Comparison of ENCODE assay signal across 9 cellular contexts in the genomic region with DNA sequence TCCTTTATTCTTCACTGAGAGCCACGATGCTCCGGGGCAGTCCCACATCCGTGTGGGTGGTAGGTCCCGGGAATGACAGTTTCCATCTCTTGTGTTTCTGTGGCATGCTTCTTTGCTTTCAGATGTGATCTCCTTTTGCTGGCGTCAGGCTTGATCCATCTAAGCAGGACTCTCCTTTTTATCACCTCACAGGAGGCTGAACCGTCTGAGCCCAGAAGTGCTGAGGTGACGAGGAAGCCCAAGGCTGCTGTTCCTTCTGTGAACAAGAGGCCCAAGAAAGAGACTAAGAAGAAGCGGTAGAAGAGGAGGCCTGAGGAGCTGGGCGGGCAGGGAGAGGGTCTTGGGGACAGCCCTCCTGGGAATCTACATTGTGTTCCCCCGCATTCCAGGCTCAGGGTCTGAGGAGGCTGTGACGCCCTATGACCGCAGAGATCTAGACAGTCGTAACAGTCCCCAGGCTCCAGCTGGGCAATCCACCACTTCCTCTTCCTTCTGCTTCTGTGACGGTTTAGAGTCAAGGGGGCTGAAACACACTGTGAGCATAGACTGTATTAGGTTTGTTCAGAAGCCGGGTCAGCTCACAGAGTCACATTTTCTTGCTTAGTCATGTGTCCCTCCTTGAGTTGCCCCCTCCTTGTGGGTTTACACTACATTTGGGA. TPM values are rescaled to one million over a fixed set of nuclear protein-coding genes. Genes with fewer than 3 reads are reported as not detected.
DNase-seq lines count a peak whose midpoint lies in the region; ATAC-seq and TF ChIP-seq lines count a peak whose summit lies in the region.
"Had no signal": no experiment of that assay in that cellular context is flagged by ENCODE, and none has a peak within 500 bp of the region (broad histone marks: within the 10 kb centered on the region; RNA-seq: fewer than 3 reads in every experiment).

No MANE protein-coding gene starts in this region.

- H3K27me3 Mint-ChIP-seq in MCF 10A (ENCODE audit: insufficient read depth, unreplicated experiment), result no peaks in the 10 kb centered on the region

- H3K9me3 Mint-ChIP-seq in MCF 10A (ENCODE audit: unreplicated experiment), result no peaks in the 10 kb centered on the region

- DNase-seq in ELF-1 (ENCODE audit: low read depth, low spot score), result peak; percentile 47
- peak; percentile 97 for DNase-seq in Kasumi-1 (lab: John Stamatoyannopoulos, UW)
- DNase-seq in MCF 10A (ENCODE audit: unreplicated experiment), result no peak
- no peak for DNase-seq in sigmoid colon
- DNase-seq in NCI-H2107 treated with DMSO at 0.1 percent for 48 hours (lab: John Stamatoyannopoulos, UW; ENCODE audit: unreplicated experiment), result no peak
- DNase-seq in SHP77 treated with DMSO at 0.1 percent for 48 hours (lab: John Stamatoyannopoulos, UW), result no peak
- no peak for DNase-seq in NCI-H1092 treated with DMSO at 0.1 percent for 48 hours (lab: John Stamatoyannopoulos, UW)

- no peak overlapping the region for H3K4me3 Mint-ChIP-seq in MCF 10A (ENCODE audit: unreplicated experiment)

- no peak for TF ChIP-seq POLR2A in sigmoid colon (IDR thresholded peaks at IDR 0.05)

- peaks cover 0 to 13% (median 0%) of the 10 kb centered on the region in 4 donors for H3K36me3 ChIP-seq in sigmoid colon

- H3K27me3 ChIP-seq in sigmoid colon, result no peaks in the 10 kb centered on the region

- H3K4me1 Mint-ChIP-seq in MCF 10A (ENCODE audit: insufficient read depth, unreplicated experiment), result peaks cover 8% of the 10 kb centered on the region

- peak overlapping the region; percentile 50 for H3K27ac Mint-ChIP-seq in MCF 10A (ENCODE audit: low read depth, unreplicated experiment)

- BruUV-seq in MCF 10A (replicated peaks; lab: Mats Ljungman, UMichigan), result no TSS peak

- TF ChIP-seq EP300 in sigmoid colon (IDR thresholded peaks at IDR 0.05), result no peak

- peak overlapping the region; percentile 77 to 92 (median 85) for H3K27ac ChIP-seq in sigmoid colon

- TF ChIP-seq CTCF in MCF 10A (IDR thresholded peaks at IDR 0.05; ENCODE audit: unreplicated experiment), result no peak
- TF ChIP-seq CTCF in sigmoid colon (IDR thresholded peaks at IDR 0.05), result no peak

- ATAC-seq in GM21515 (IDR thresholded peaks at IDR 0.05; ENCODE audit: unreplicated experiment), result peak; percentile 65

- H3K4me3 ChIP-seq in sigmoid colon, result no peak overlapping the region

- WGBS in sigmoid colon, 2 donors, result 58 to 81% methylated on average over 15 of the region's 15 CpGs

- intact Hi-C loops in MCF 10A (cut with micrococcal nuclease), result no loop called here
- intact Hi-C loops in sigmoid colon (cut with DNase I), result no loop called here

- H3K36me3 Mint-ChIP-seq in MCF 10A (ENCODE audit: insufficient read depth, unreplicated experiment), result peaks cover 23% of the 10 kb centered on the region

- POLR2A ChIA-PET in MCF 10A (lab: Yijun Ruan, JAX), result interaction anchor here (0.6 to 0.9 kb wide), 3 partner anchors 13 to 29 kb away, joined by 3 to 5 read pairs (median 3); partner anchors contain the start of gene SRC

- H3K4me1 ChIP-seq in sigmoid colon, result peaks cover 6 to 80% (median 63%) of the 10 kb centered on the region in 4 donors

- no peaks in the 10 kb centered on the region for H3K9me3 ChIP-seq in sigmoid colon

- CTCF ChIA-PET in MCF 10A (lab: Yijun Ruan, JAX), result no interaction called here

RNA-seq across cellular contexts. Expression of gene MANBAL, which starts 26.8 kb away (rescaled TPM):
- total RNA-seq in MCF 10A (2022) (46.0 and 56.5 TPM in 2 replicates), sigmoid colon (10 to 100 TPM; 30.4 to 68.5 (median 58.2) TPM)
- 10 to 100 TPM; 34.2 to 57.1 (median 42.0) TPM for polyA plus RNA-seq in sigmoid colon

RNA-seq across cellular contexts. Expression of gene SRC, which starts 29.7 kb away (rescaled TPM):
- total RNA-seq in MCF 10A (2022) (28.1 and 29.5 TPM in 2 replicates), sigmoid colon (10 to 100 TPM; 28.1 to 52.3 (median 40.0) TPM)
- 10 to 100 TPM; 64.3 to 91.8 (median 79.1) TPM for polyA plus RNA-seq in sigmoid colon

RNA-seq across cellular contexts. Expression of gene GHRH, which starts 54.6 kb away (rescaled TPM):
- total RNA-seq in MCF 10A (2022) (not detected in 2 replicates), sigmoid colon (not detected)
- not detected for polyA plus RNA-seq in sigmoid colon
- total RNA-seq: bronchial epithelial cell had no signal

Comparison
In these comparisons a context has a peak if more than half of its experiments do, and no peak if none do; other contexts are left out.
1. DNase-seq: peak in ELF-1 (single experiment) and Kasumi-1 (2 of 2); none in MCF 10A (single experiment), sigmoid colon (single experiment), NCI-H2107 treated with DMSO at 0.1 percent for 48 hours (single experiment), SHP77 treated with DMSO at 0.1 percent for 48 hours (single experiment) and NCI-H1092 treated with DMSO at 0.1 percent for 48 hours (single experiment).